8 cellular contexts compared by ENCODE assay signal in genomic region chr7:150322114-150322832, GRCh38. TPM values are rescaled to one million over a fixed set of nuclear protein-coding genes. Genes with fewer than 3 reads are reported as not detected.
A peak's percentile ranks its signal among the peaks of the same experiment; 100 is the strongest.
DNase-seq lines count a peak whose midpoint lies in the region; ATAC-seq and TF ChIP-seq lines count a peak whose summit lies in the region.

No MANE protein-coding gene starts in this region.

- peak overlapping the region; percentile 98 for H3K27ac Mint-ChIP-seq in CD8-positive, alpha-beta T cell
- H3K27ac Mint-ChIP-seq in activated B cell treated with CpG ODN at 0.5 μM for 24 hours, result peak overlapping the region; percentile 92

- H3K27me3 ChIP-seq in CD8-positive, alpha-beta T cell (ENCODE audit: insufficient read depth, low read length), result no peaks in the 10 kb centered on the region
- no peaks in the 10 kb centered on the region for H3K27me3 ChIP-seq in duodenal mucosa (ENCODE audit: control insufficient read depth in 1 of 2, insufficient read depth in 2 of 2, low read length in 2 of 2)
- H3K27me3 ChIP-seq in psoas muscle (ENCODE audit: insufficient read depth in 3 of 3, low read length in 2 of 3), result peaks cover 0 to 5% (median 3%) of the 10 kb centered on the region in 3 donors

- H3K36me3 Mint-ChIP-seq in CD8-positive, alpha-beta T cell, result peaks cover 50% of the 10 kb centered on the region
- peaks cover 26% of the 10 kb centered on the region for H3K36me3 Mint-ChIP-seq in activated B cell treated with CpG ODN at 0.5 μM for 24 hours (ENCODE audit: low read depth)

- POLR2A ChIA-PET in CD8-positive, alpha-beta T cell (lab: Charles Lee), result interaction anchor here (1.8 kb wide), 1 partner anchor 46 kb away, joined by 6 read pairs; the partner anchor contains the start of gene REPIN1
- POLR2A ChIA-PET in activated B cell treated with CpG ODN at 0.5 μM for 24 hours (lab: Charles Lee), result interaction anchor here (1.0 to 2.6 kb wide), 3 partner anchors 56 to 87 kb away, joined by 3 to 10 read pairs (median 9); no protein-coding TSS in a partner anchor

- no peaks in the 10 kb centered on the region for H3K9me3 Mint-ChIP-seq in CD8-positive, alpha-beta T cell
- no peaks in the 10 kb centered on the region for H3K9me3 Mint-ChIP-seq in activated B cell treated with CpG ODN at 0.5 μM for 24 hours

- H3K4me3 ChIP-seq in CD8-positive, alpha-beta T cell (ENCODE audit: low read depth, low read length), result peak overlapping the region; percentile 87
- H3K4me3 ChIP-seq in duodenal mucosa (ENCODE audit: low read depth in 1 of 2, low read length in 2 of 2) (peak overlapping the region; percentile 89 to 94), psoas muscle (peak overlapping the region; percentile 78)

- peaks cover 41% of the 10 kb centered on the region for H3K4me1 Mint-ChIP-seq in CD8-positive, alpha-beta T cell (ENCODE audit: low read depth)
- peaks cover 56% of the 10 kb centered on the region for H3K4me1 Mint-ChIP-seq in activated B cell treated with CpG ODN at 0.5 μM for 24 hours

- CTCF ChIA-PET in CD8-positive, alpha-beta T cell (lab: Charles Lee), result no interaction called here
- CTCF ChIA-PET in activated B cell treated with CpG ODN at 0.5 μM for 24 hours (lab: Charles Lee), result no interaction called here

- peak in 3 of 7 experiments; percentile 37 to 57 (median 42) for DNase-seq in CD8-positive, alpha-beta T cell
- no peak for DNase-seq in activated B cell treated with CpG ODN at 0.5 μM for 24 hours
- no peak for DNase-seq in psoas muscle
- DNase-seq in iPS-NIHi11 (ENCODE audit: low spot score), result no peak
- no peak for DNase-seq in iPS-NIHi7 (ENCODE audit: extremely low spot score)

- H3K4me3 Mint-ChIP-seq in CD8-positive, alpha-beta T cell, result peak overlapping the region; percentile 93
- peak overlapping the region; percentile 93 for H3K4me3 Mint-ChIP-seq in activated B cell treated with CpG ODN at 0.5 μM for 24 hours

- H3K9me3 ChIP-seq in CD8-positive, alpha-beta T cell (ENCODE audit: low read length), result no peaks in the 10 kb centered on the region
- H3K9me3 ChIP-seq in duodenal mucosa (ENCODE audit: control insufficient read depth in 1 of 2, low read length in 2 of 2) (no peaks in the 10 kb centered on the region), psoas muscle (no peaks in the 10 kb centered on the region)

- H3K27me3 Mint-ChIP-seq in CD8-positive, alpha-beta T cell (ENCODE audit: low read depth), result no peaks in the 10 kb centered on the region
- H3K27me3 Mint-ChIP-seq in activated B cell treated with CpG ODN at 0.5 μM for 24 hours, result no peaks in the 10 kb centered on the region

- H3K4me1 ChIP-seq in CD8-positive, alpha-beta T cell (ENCODE audit: insufficient read depth, low read length), result peaks cover 20% of the 10 kb centered on the region
- peaks cover 28% of the 10 kb centered on the region in 2 donors for H3K4me1 ChIP-seq in duodenal mucosa (ENCODE audit: control insufficient read depth in 1 of 2, insufficient read depth in 2 of 2, low read length in 2 of 2)
- no peaks in the 10 kb centered on the region for H3K4me1 ChIP-seq in psoas muscle

- H3K9ac ChIP-seq in duodenal mucosa (ENCODE audit: low read depth in 1 of 2, low read length in 2 of 2), result peak overlapping the region; percentile 79 to 89

- no peak for TF ChIP-seq CTCF in CD8-positive, alpha-beta T cell (IDR thresholded peaks at IDR 0.05)
- TF ChIP-seq CTCF in activated B cell treated with CpG ODN at 0.5 μM for 24 hours (IDR thresholded peaks at IDR 0.05) (no peak), psoas muscle (IDR thresholded peaks at IDR 0.05) (no peak)

- H3K27ac ChIP-seq in CD8-positive, alpha-beta T cell (ENCODE audit: low read depth, low read length), result peak overlapping the region; percentile 74
- peak overlapping the region; percentile 84 for H3K27ac ChIP-seq in duodenal mucosa (ENCODE audit: low read depth, low read length)
- H3K27ac ChIP-seq in psoas muscle, result peak overlapping the region; percentile 69

- 82 to 94% (median 83%) methylated on average over 4 of the region's 4 CpGs for WGBS in psoas muscle, 3 donors

- H3K36me3 ChIP-seq in CD8-positive, alpha-beta T cell (ENCODE audit: insufficient read depth, low read length), result peaks cover 5% of the 10 kb centered on the region
- H3K36me3 ChIP-seq in duodenal mucosa (ENCODE audit: control insufficient read depth in 1 of 2, insufficient read depth in 2 of 2, low read length in 2 of 2), result peaks cover 0 to 7% of the 10 kb centered on the region in 2 donors
- peaks cover 0 to 3% of the 10 kb centered on the region in 2 donors for H3K36me3 ChIP-seq in psoas muscle (ENCODE audit: insufficient read depth in 1 of 2, low read depth in 1 of 2)

- ATAC-seq in CD8-positive, alpha-beta T cell, result peak; percentile 71
- ATAC-seq in HG02973 (IDR thresholded peaks at IDR 0.05; ENCODE audit: unreplicated experiment) (peak; percentile 14), activated B cell treated with CpG ODN at 0.5 μM for 24 hours (ENCODE audit: low read depth) (no peak), psoas muscle (peak in 2 of 4 donors; percentile 23 to 56), GM21447 (IDR thresholded peaks at IDR 0.05; ENCODE audit: unreplicated experiment) (no peak)

- intact Hi-C loops in CD8-positive, alpha-beta T cell (cut with DNase I, micrococcal nuclease), result loop anchor here in 1 of 2 experiments (2.0 kb wide), 1 partner anchor 57 kb away; the partner anchor contains the start of gene ZNF775
- intact Hi-C loops in activated B cell treated with CpG ODN at 0.5 μM for 24 hours (cut with micrococcal nuclease) (loop anchor here (2.0 to 10.0 kb wide), 2 partner anchors 35 to 1193 kb away; partner anchors contain the start of gene RHEB), psoas muscle (cut with DNase I) (no loop called here)

RNA-seq across cellular contexts. Expression of gene LRRC61, which starts 0.9 kb away (rescaled TPM):
- 10 to 100 TPM in 1 of 2 experiments, 1 to 10 TPM in 1; 8.4 to 10.8 TPM for total RNA-seq in CD8-positive, alpha-beta T cell
- total RNA-seq in activated B cell treated with CpG ODN at 0.5 μM for 24 hours (10.7 and 11.0 TPM in 2 replicates), psoas muscle (1 to 10 TPM in 3 of 4 donors, under 1 TPM in 1; 0.88 to 4.4 (median 2.6) TPM)
- polyA plus RNA-seq in psoas muscle, result 1 to 10 TPM; 2.0 to 3.8 (median 3.3) TPM

RNA-seq across cellular contexts. Expression of gene ACTR3C, which starts 1.1 kb away (rescaled TPM):
- total RNA-seq in CD8-positive, alpha-beta T cell, result 1 to 10 TPM; 4.0 to 4.5 TPM
- total RNA-seq in activated B cell treated with CpG ODN at 0.5 μM for 24 hours (10.1 and 14.3 TPM in 2 replicates), psoas muscle (1 to 10 TPM in 3 of 4 donors, under 1 TPM in 1; 0.71 to 3.3 (median 3.0) TPM)
- 1 to 10 TPM; 1.3 to 3.7 (median 1.4) TPM for polyA plus RNA-seq in psoas muscle

RNA-seq across cellular contexts. Expression of gene RARRES2, which starts 19.2 kb away (rescaled TPM):
- not detected for total RNA-seq in CD8-positive, alpha-beta T cell
- not detected in 2 replicates for total RNA-seq in activated B cell treated with CpG ODN at 0.5 μM for 24 hours
- 10 to 100 TPM in 2 of 4 donors, 1 to 10 TPM in 2; 4.1 to 17.9 (median 8.7) TPM for total RNA-seq in psoas muscle
- 1 to 10 TPM; 6.3 to 7.7 (median 7.3) TPM for polyA plus RNA-seq in psoas muscle

RNA-seq across cellular contexts. Expression of gene REPIN1, which starts 46.3 kb away (rescaled TPM):
- total RNA-seq in CD8-positive, alpha-beta T cell, result 10 to 100 TPM; 54.0 to 54.1 TPM
- total RNA-seq in activated B cell treated with CpG ODN at 0.5 μM for 24 hours (106 and 116 TPM in 2 replicates), psoas muscle (100 to 1,000 TPM; 112 to 212 (median 137) TPM)
- polyA plus RNA-seq in psoas muscle, result 100 to 1,000 TPM in 1 of 3 donors, 10 to 100 TPM in 2; 80.2 to 133 (median 83.2) TPM

RNA-seq across cellular contexts. Expression of gene ZNF775, which starts 56.9 kb away (rescaled TPM):
- total RNA-seq in CD8-positive, alpha-beta T cell, result under 1 TPM; 0.33 to 0.58 TPM
- total RNA-seq in activated B cell treated with CpG ODN at 0.5 μM for 24 hours (8.0 and 8.8 TPM in 2 replicates), psoas muscle (1 to 10 TPM; 1.6 to 3.2 (median 2.8) TPM)
- 1 to 10 TPM; 2.6 to 3.8 (median 3.7) TPM for polyA plus RNA-seq in psoas muscle

Comparison
In these comparisons a context has a peak if more than half of its experiments do, and no peak if none do; other contexts are left out.
1. ATAC-seq: peak in CD8-positive, alpha-beta T cell (single experiment) and HG02973 (single experiment); none in activated B cell treated with CpG ODN at 0.5 μM for 24 hours (single experiment) and GM21447 (single experiment).
2. Peak in every context shown above with its lines, with median percentiles within 50 percentile points of each other: H3K27ac ChIP-seq and H3K4me3 ChIP-seq.